In genomic region chr5:132525299-132525724, GRCh38 we compare ENCODE assay signal across 12 cellular contexts. TPM values are rescaled to one million over a fixed set of nuclear protein-coding genes. Genes with fewer than 3 reads are reported as not detected.
DNase-seq lines count a peak whose midpoint lies in the region; ATAC-seq and TF ChIP-seq lines count a peak whose summit lies in the region.
"Had no signal": no experiment of that assay in that cellular context is flagged by ENCODE, and none has a peak within 500 bp of the region (broad histone marks: within the 10 kb centered on the region; RNA-seq: fewer than 3 reads in every experiment).

No MANE protein-coding gene starts in this region.

- H3K36me3 Mint-ChIP-seq in activated naive CD8-positive, alpha-beta T cell treated with anti-CD3 and anti-CD28 coated beads, Interleukin-2, amount 10 ng/mL, durations not matched to agents 7 days and 5 days, result peaks cover 1% of the 10 kb centered on the region

- no peak overlapping the region for H3K27ac ChIP-seq in tibial artery
- no peak overlapping the region for H3K27ac ChIP-seq in neuronal stem cell (replicated peaks; ENCODE audit: low read length)
- H3K27ac ChIP-seq: 22Rv1 had no signal

- intact Hi-C loops in tibial artery (cut with DNase I; ENCODE audit: low total_unique reads), result loop anchor here (10.0 kb wide), 1 partner anchor 149 kb away; the partner anchor contains the start of gene IL4

- DNase-seq in SIG-M5 treated with dmso at 0.1 percent for 504 hours (lab: John Stamatoyannopoulos, UW; ENCODE audit: unreplicated experiment) (peak; percentile 66), SIG-M5 (lab: John Stamatoyannopoulos, UW) (no peak), tibial artery (no peak), NCI-H1048 (lab: John Stamatoyannopoulos, UW) (no peak), neuronal stem cell (ENCODE audit: low spot score) (no peak)
- no peak for DNase-seq in activated naive CD8-positive, alpha-beta T cell treated with anti-CD3 and anti-CD28 coated beads, Interleukin-2, amount 10 ng/mL, durations not matched to agents 7 days and 5 days
- DNase-seq: anterior cingulate cortex, NCI-H1417 treated with DMSO at 0.1 percent for 48 hours had no signal

- H3K9me3 Mint-ChIP-seq in activated naive CD8-positive, alpha-beta T cell treated with anti-CD3 and anti-CD28 coated beads, Interleukin-2, amount 10 ng/mL, durations not matched to agents 7 days and 5 days, result no peaks in the 10 kb centered on the region

- H3K4me1 ChIP-seq in tibial artery (peaks cover 0 to 6% (median 2%) of the 10 kb centered on the region in 4 donors), neuronal stem cell (ENCODE audit: control insufficient read depth in 2 of 2, insufficient read depth in 1 of 2, low read depth in 1 of 2, low read length in 2 of 2) (peaks cover 0 to 2% of the 10 kb centered on the region in 2 donors)

- no peak overlapping the region for H2BK15ac ChIP-seq in neuronal stem cell (ENCODE audit: low read length)

- no peak overlapping the region for H3K14ac ChIP-seq in neuronal stem cell (ENCODE audit: low read length)

- H2BK5ac ChIP-seq in neuronal stem cell (ENCODE audit: low read length), result no peak overlapping the region

- H3K27ac Mint-ChIP-seq in activated naive CD8-positive, alpha-beta T cell treated with anti-CD3 and anti-CD28 coated beads, Interleukin-2, amount 10 ng/mL, durations not matched to agents 7 days and 5 days, result peak overlapping the region; percentile 51

- no peak overlapping the region for H2BK120ac ChIP-seq in neuronal stem cell (ENCODE audit: low read depth, low read length)

- H4K8ac ChIP-seq in neuronal stem cell (ENCODE audit: low read depth, low read length), result no peak overlapping the region

- POLR2A ChIA-PET in activated naive CD8-positive, alpha-beta T cell treated with anti-CD3 and anti-CD28 coated beads, Interleukin-2, amount 10 ng/mL, durations not matched to agents 7 days and 5 days (lab: Charles Lee), result no interaction called here

- H3K9ac ChIP-seq in neuronal stem cell (ENCODE audit: low read depth, low read length, poor library complexity), result no peak overlapping the region

- H3K4me3 ChIP-seq in tibial artery, result no peak overlapping the region
- no peak overlapping the region for H3K4me3 ChIP-seq in neuronal stem cell (ENCODE audit: low read length in 2 of 2)

- no peak overlapping the region for H3K4ac ChIP-seq in neuronal stem cell (ENCODE audit: low read length)

- H3K9me3 ChIP-seq in tibial artery (peaks cover 0 to 5% (median 4%) of the 10 kb centered on the region in 3 donors), neuronal stem cell (replicated peaks in 1 of 2; ENCODE audit: control insufficient read depth in 2 of 2, insufficient read depth in 1 of 2, low read depth in 1 of 2, low read length in 2 of 2) (peaks cover 0 to 4% of the 10 kb centered on the region in 2 donors)

- H3K27me3 ChIP-seq in tibial artery (no peaks in the 10 kb centered on the region), neuronal stem cell (ENCODE audit: control insufficient read depth in 3 of 3, insufficient read depth in 3 of 3, low read depth in 1 of 3, low read length in 3 of 3) (peaks cover 0 to 14% (median 0%) of the 10 kb centered on the region in 3 experiments)

- H3K4me3 Mint-ChIP-seq in activated naive CD8-positive, alpha-beta T cell treated with anti-CD3 and anti-CD28 coated beads, Interleukin-2, amount 10 ng/mL, durations not matched to agents 7 days and 5 days, result peak overlapping the region; percentile 30

- no peak overlapping the region for H3K18ac ChIP-seq in neuronal stem cell (ENCODE audit: low read length)

- H2AFZ ChIP-seq in neuronal stem cell (ENCODE audit: low read length), result no peak overlapping the region

- H3K4me1 Mint-ChIP-seq in activated naive CD8-positive, alpha-beta T cell treated with anti-CD3 and anti-CD28 coated beads, Interleukin-2, amount 10 ng/mL, durations not matched to agents 7 days and 5 days, result peaks cover 34% of the 10 kb centered on the region

- H3K23ac ChIP-seq in neuronal stem cell (ENCODE audit: low read depth, low read length, poor library complexity), result no peak overlapping the region

- no peak overlapping the region for H4K91ac ChIP-seq in neuronal stem cell (ENCODE audit: low read depth, low read length, poor library complexity)

- H3K36me3 ChIP-seq in tibial artery (no peaks in the 10 kb centered on the region), neuronal stem cell (replicated peaks in 1 of 2; ENCODE audit: control insufficient read depth in 2 of 2, insufficient read depth in 2 of 2, low read length in 2 of 2) (no peaks in the 10 kb centered on the region)

- no peak overlapping the region for H2AK5ac ChIP-seq in neuronal stem cell (ENCODE audit: low read depth, low read length)

- peaks cover 2% of the 10 kb centered on the region for H3K79me1 ChIP-seq in neuronal stem cell (ENCODE audit: low read depth, low read length)

- no peak overlapping the region for H3K4me2 ChIP-seq in neuronal stem cell (ENCODE audit: insufficient read depth, low read length, poor library complexity, severe bottlenecking)

- H3K27me3 Mint-ChIP-seq in activated naive CD8-positive, alpha-beta T cell treated with anti-CD3 and anti-CD28 coated beads, Interleukin-2, amount 10 ng/mL, durations not matched to agents 7 days and 5 days, result no peaks in the 10 kb centered on the region

- no peak overlapping the region for H2BK12ac ChIP-seq in neuronal stem cell (ENCODE audit: low read length)

- TF ChIP-seq CTCF in tibial artery (IDR thresholded peaks at IDR 0.05), result no peak

- ATAC-seq in GM21515 (IDR thresholded peaks at IDR 0.05; ENCODE audit: unreplicated experiment) (peak; percentile 66), HG03280 (IDR thresholded peaks at IDR 0.05; ENCODE audit: unreplicated experiment) (peak; percentile 69)
- ATAC-seq in activated naive CD8-positive, alpha-beta T cell treated with anti-CD3 and anti-CD28 coated beads, Interleukin-2, amount 10 ng/mL, durations not matched to agents 7 days and 5 days (ENCODE audit: low read depth), result no peak

RNA-seq across cellular contexts. Expression of gene IL5, which starts 18.0 kb away (rescaled TPM):
- not detected for total RNA-seq in activated naive CD8-positive, alpha-beta T cell treated with anti-CD3 and anti-CD28 coated beads, Interleukin-2, amount 10 ng/mL, durations not matched to agents 7 days and 5 days
- polyA plus RNA-seq in neuronal stem cell (2013, experiment 1 of 2), result not detected
- not detected for polyA plus RNA-seq in neuronal stem cell (2013, experiment 2 of 2)
- total RNA-seq: fibroblast of villous mesenchyme had no signal

RNA-seq across cellular contexts. Expression of gene RAD50, which starts 31.5 kb away (rescaled TPM):
- total RNA-seq in activated naive CD8-positive, alpha-beta T cell treated with anti-CD3 and anti-CD28 coated beads, Interleukin-2, amount 10 ng/mL, durations not matched to agents 7 days and 5 days, result 10 to 100 TPM; 30.7 to 34.1 TPM
- polyA plus RNA-seq in neuronal stem cell (2013, experiment 1 of 2), result 28.2 TPM
- polyA plus RNA-seq in neuronal stem cell (2013, experiment 2 of 2), result 28.4 TPM

RNA-seq across cellular contexts. Expression of gene IRF1, which starts 34.7 kb away (rescaled TPM):
- 100 to 1,000 TPM; 228 to 238 TPM for total RNA-seq in activated naive CD8-positive, alpha-beta T cell treated with anti-CD3 and anti-CD28 coated beads, Interleukin-2, amount 10 ng/mL, durations not matched to agents 7 days and 5 days
- 1.4 TPM for polyA plus RNA-seq in neuronal stem cell (2013, experiment 1 of 2)
- 1.5 TPM for polyA plus RNA-seq in neuronal stem cell (2013, experiment 2 of 2)
